In genomic region chr17:50055055-50055425, GRCh38 we compare ENCODE assay signal across 8 cellular contexts. TPM values are rescaled to one million over a fixed set of nuclear protein-coding genes. Genes with fewer than 3 reads are reported as not detected.
DNase-seq lines count a peak whose midpoint lies in the region; ATAC-seq and TF ChIP-seq lines count a peak whose summit lies in the region.

No MANE protein-coding gene starts in this region.

- H3K27ac Mint-ChIP-seq in activated naive CD8-positive, alpha-beta T cell treated with anti-CD3 and anti-CD28 coated beads, Interleukin-2, amount 50 U/mL, for 24 hours = no peak overlapping the region

- peaks cover 9% of the 10 kb centered on the region for H3K79me2 ChIP-seq in hepatocyte

- 9% methylated on average over 14 of the region's 14 CpGs for WGBS in hepatocyte (ENCODE audit: low lambda C conversion rate, missing lambda C conversion rate)
- WGBS in sigmoid colon, 2 donors = 2 to 6% methylated on average over 14 of the region's 14 CpGs

- TF ChIP-seq POLR2A in sigmoid colon (IDR thresholded peaks at IDR 0.05) = peak in 1 of 2 donors; percentile 73

- no peaks in the 10 kb centered on the region for H3K36me3 Mint-ChIP-seq in activated naive CD8-positive, alpha-beta T cell treated with anti-CD3 and anti-CD28 coated beads, Interleukin-2, amount 50 U/mL, for 24 hours (ENCODE audit: low read depth)

- H2AFZ ChIP-seq in hepatocyte = peak overlapping the region; percentile 75

- peak overlapping the region; percentile 78 for H3K4me3 Mint-ChIP-seq in activated naive CD8-positive, alpha-beta T cell treated with anti-CD3 and anti-CD28 coated beads, Interleukin-2, amount 50 U/mL, for 24 hours

- H3K9me3 ChIP-seq in hepatocyte (ENCODE audit: low read depth) (no peaks in the 10 kb centered on the region), sigmoid colon (no peaks in the 10 kb centered on the region)

- H3K9me3 Mint-ChIP-seq in activated naive CD8-positive, alpha-beta T cell treated with anti-CD3 and anti-CD28 coated beads, Interleukin-2, amount 50 U/mL, for 24 hours = no peaks in the 10 kb centered on the region

- no peaks in the 10 kb centered on the region for H3K27me3 ChIP-seq in hepatocyte
- no peaks in the 10 kb centered on the region for H3K27me3 ChIP-seq in sigmoid colon

- TF ChIP-seq EP300 in sigmoid colon (IDR thresholded peaks at IDR 0.05) = no peak

- peak; percentile 53 for DNase-seq in NCI-H2227 (lab: John Stamatoyannopoulos, UW; ENCODE audit: unreplicated experiment)
- peak; percentile 9 for DNase-seq in activated naive CD8-positive, alpha-beta T cell treated with anti-CD3 and anti-CD28 coated beads, Interleukin-2, amount 50 U/mL, for 24 hours
- peak; percentile 84 for DNase-seq in hepatocyte (ENCODE audit: low spot score)
- no peak for DNase-seq in sigmoid colon
- no peak for DNase-seq in NCI-H524 treated with DMSO at 0.1 percent for 48 hours (lab: John Stamatoyannopoulos, UW)

- no peaks in the 10 kb centered on the region for H4K20me1 ChIP-seq in hepatocyte (ENCODE audit: insufficient read depth, poor library complexity, severe bottlenecking)

- peaks cover 35% of the 10 kb centered on the region for H3K4me1 Mint-ChIP-seq in activated naive CD8-positive, alpha-beta T cell treated with anti-CD3 and anti-CD28 coated beads, Interleukin-2, amount 50 U/mL, for 24 hours

- no peak for ATAC-seq in activated naive CD8-positive, alpha-beta T cell treated with anti-CD3 and anti-CD28 coated beads, Interleukin-2, amount 50 U/mL, for 24 hours
- ATAC-seq in HG03039 (IDR thresholded peaks at IDR 0.05; ENCODE audit: unreplicated experiment) (no peak), GM19397 (IDR thresholded peaks at IDR 0.05; ENCODE audit: unreplicated experiment) (no peak)

- intact Hi-C loops in sigmoid colon (cut with DNase I) = loop anchor here (2.0 kb wide), 1 partner anchor 16 kb away; no protein-coding TSS in a partner anchor

- H3K27ac ChIP-seq in hepatocyte (peak overlapping the region; percentile 95), sigmoid colon (peak overlapping the region; percentile 91 to 96 (median 94))

- H3K27me3 Mint-ChIP-seq in activated naive CD8-positive, alpha-beta T cell treated with anti-CD3 and anti-CD28 coated beads, Interleukin-2, amount 50 U/mL, for 24 hours = peaks cover 21% of the 10 kb centered on the region

- peak overlapping the region; percentile 73 for H3K4me3 ChIP-seq in GM08714 (ENCODE audit: low read length)
- peak overlapping the region; percentile 68 for H3K4me3 ChIP-seq in hepatocyte
- H3K4me3 ChIP-seq in sigmoid colon = peak overlapping the region; percentile 63 to 89 (median 80)

- no peaks in the 10 kb centered on the region for H3K9me2 ChIP-seq in hepatocyte (replicated peaks; ENCODE audit: insufficient read depth)

- no peak for TF ChIP-seq CTCF in hepatocyte (IDR thresholded peaks at IDR 0.05; ENCODE audit: poor library complexity)
- TF ChIP-seq CTCF in sigmoid colon (IDR thresholded peaks at IDR 0.05) = no peak

- peak overlapping the region; percentile 97 for H3K4me2 ChIP-seq in hepatocyte

- H3K36me3 ChIP-seq in hepatocyte (replicated peaks; ENCODE audit: insufficient read depth, low read depth) = no peaks in the 10 kb centered on the region
- no peaks in the 10 kb centered on the region for H3K36me3 ChIP-seq in sigmoid colon

- peaks cover 61% of the 10 kb centered on the region for H3K4me1 ChIP-seq in hepatocyte (ENCODE audit: insufficient read depth)
- peaks cover 0 to 58% (median 46%) of the 10 kb centered on the region in 4 donors for H3K4me1 ChIP-seq in sigmoid colon

RNA-seq across cellular contexts. Expression of gene ITGA3, which starts 0.9 kb away (rescaled TPM):
- total RNA-seq in hepatocyte (26.3 and 28.5 TPM in 2 replicates), sigmoid colon (10 to 100 TPM; 19.9 to 54.0 (median 39.5) TPM)
- polyA plus RNA-seq in hepatocyte (32.8 and 43.4 TPM in 2 replicates), sigmoid colon (10 to 100 TPM; 15.6 to 85.1 (median 17.1) TPM)

RNA-seq across cellular contexts. Expression of gene PDK2, which starts 40.1 kb away (rescaled TPM):
- total RNA-seq in hepatocyte = 35.5 and 42.7 TPM in 2 replicates
- 55.8 and 56.9 TPM in 2 replicates for polyA plus RNA-seq in hepatocyte
- 10 to 100 TPM; 40.3 to 82.8 (median 45.7) TPM for total RNA-seq in sigmoid colon
- 10 to 100 TPM; 23.1 to 56.5 (median 43.9) TPM for polyA plus RNA-seq in sigmoid colon

Comparison
In these comparisons a context has a peak if more than half of its experiments do, and no peak if none do; other contexts are left out.
1. DNase-seq: peak in NCI-H2227 (single experiment), activated naive CD8-positive, alpha-beta T cell treated with anti-CD3 and anti-CD28 coated beads, Interleukin-2, amount 50 U/mL, for 24 hours (single experiment) and hepatocyte (single experiment); none in sigmoid colon (single experiment) and NCI-H524 treated with DMSO at 0.1 percent for 48 hours (single experiment).
2. Peak in every context shown above with its lines, with median percentiles within 50 percentile points of each other: H3K4me3 ChIP-seq.